1 cellular context compared by ENCODE assay signal in the genomic region with DNA sequence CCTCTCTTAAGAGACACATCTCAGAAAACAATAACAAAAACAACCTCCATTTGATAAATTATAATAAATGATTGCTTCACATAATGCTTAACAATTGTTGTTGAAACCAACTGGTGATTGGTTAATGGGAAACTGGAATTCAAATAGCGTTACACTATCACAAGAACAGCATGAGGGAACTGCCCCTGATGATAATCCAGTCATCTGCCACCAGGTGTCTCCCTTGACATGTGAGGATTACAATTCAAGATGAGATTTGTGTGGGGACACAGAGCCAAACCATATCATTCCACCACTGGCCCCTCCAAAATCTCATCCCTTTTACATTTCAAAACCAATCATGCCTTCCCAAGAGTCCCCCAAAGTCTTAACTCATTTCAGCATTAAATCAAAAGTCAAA.
TF ChIP-seq lines count a peak whose summit lies in the region.

No MANE protein-coding gene starts in this region.

TF ChIP-seq in H1, 55 proteins besides CTCF, POLR2A, EP300 and RAD21 (continued from another document):
- TF ChIP-seq, protein P1, sequence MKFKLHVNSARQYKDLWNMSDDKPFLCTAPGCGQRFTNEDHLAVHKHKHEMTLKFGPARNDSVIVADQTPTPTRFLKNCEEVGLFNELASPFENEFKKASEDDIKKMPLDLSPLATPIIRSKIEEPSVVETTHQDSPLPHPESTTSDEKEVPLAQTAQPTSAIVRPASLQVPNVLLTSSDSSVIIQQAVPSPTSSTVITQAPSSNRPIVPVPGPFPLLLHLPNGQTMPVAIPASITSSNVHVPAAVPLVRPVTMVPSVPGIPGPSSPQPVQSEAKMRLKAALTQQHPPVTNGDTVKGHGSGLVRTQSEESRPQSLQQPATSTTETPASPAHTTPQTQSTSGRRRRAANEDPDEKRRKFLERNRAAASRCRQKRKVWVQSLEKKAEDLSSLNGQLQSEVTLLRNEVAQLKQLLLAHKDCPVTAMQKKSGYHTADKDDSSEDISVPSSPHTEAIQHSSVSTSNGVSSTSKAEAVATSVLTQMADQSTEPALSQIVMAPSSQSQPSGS (IDR thresholded peaks at IDR 0.05; ENCODE audit: low read length) = no peak
- TF ChIP-seq ASH2L (IDR thresholded peaks at IDR 0.05; ENCODE audit: low read length) = no peak
- TF ChIP-seq TEAD4 (IDR thresholded peaks at IDR 0.05; ENCODE audit: low read depth, low read length) = no peak
- TF ChIP-seq, protein P2, sequence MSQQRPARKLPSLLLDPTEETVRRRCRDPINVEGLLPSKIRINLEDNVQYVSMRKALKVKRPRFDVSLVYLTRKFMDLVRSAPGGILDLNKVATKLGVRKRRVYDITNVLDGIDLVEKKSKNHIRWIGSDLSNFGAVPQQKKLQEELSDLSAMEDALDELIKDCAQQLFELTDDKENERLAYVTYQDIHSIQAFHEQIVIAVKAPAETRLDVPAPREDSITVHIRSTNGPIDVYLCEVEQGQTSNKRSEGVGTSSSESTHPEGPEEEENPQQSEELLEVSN (IDR thresholded peaks at IDR 0.05) = no peak
